Comparison of ENCODE assay signal across 9 cellular contexts in the genomic region with DNA sequence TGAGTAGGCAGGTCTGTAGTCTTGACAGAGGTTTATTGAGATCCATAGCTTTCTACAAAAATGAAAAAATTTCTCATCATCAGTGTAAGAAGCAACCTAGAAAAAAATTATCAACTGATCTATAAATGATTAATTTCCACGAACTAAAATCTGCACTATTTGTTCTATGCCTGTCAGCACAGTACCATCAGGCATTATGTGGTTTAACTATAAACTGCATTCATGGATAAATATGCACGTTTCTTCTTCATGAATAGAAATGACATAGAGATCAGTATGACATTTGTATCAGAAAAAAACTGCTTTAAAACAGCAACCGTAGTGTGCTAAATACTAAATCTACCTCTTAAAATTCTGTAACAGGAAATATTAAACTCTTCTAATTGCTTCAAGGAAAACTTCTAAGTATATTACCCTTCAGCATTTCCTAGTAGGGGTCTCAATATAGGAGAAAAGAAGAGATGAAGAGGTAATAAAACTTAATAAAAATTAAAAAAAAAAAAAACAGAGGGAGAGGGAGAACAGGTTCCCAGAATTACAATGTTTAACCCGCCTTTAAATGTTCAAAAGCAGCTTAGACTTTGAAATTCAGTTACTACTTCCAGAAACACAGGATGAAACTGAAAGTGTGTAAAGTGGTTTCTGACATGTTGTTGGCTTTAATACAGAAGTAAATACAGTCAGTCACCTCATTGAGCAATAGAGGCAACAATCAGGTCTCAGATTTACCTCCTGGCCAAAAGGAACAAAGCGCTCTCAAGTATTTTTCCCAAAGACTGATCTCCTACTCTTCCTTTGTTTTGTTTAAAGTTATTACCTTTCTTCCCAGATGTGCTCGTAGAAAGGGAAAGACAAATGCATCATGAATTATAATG.
A peak's percentile ranks its signal among the peaks of the same experiment; 100 is the strongest.
DNase-seq lines count a peak whose midpoint lies in the region; ATAC-seq, FAIRE-seq and TF ChIP-seq lines count a peak whose summit lies in the region.
"Had no signal": no experiment of that assay in that cellular context is flagged by ENCODE, and none has a peak within 500 bp of the region (broad histone marks: within the 10 kb centered on the region; RNA-seq: fewer than 3 reads in every experiment).

No MANE protein-coding gene starts in this region.

- H3K27me3 Mint-ChIP-seq in memory B cell, result no peaks in the 10 kb centered on the region
- H3K27me3 Mint-ChIP-seq in CD8-positive, alpha-beta T cell (ENCODE audit: low read depth), result no peaks in the 10 kb centered on the region

- intact Hi-C loops in CD8-positive, alpha-beta T cell (cut with DNase I, micrococcal nuclease), result no loop called here

- H3K27me3 ChIP-seq in CD8-positive, alpha-beta T cell (ENCODE audit: insufficient read depth, low read length), result no peaks in the 10 kb centered on the region

- peaks cover 5% of the 10 kb centered on the region for H3K9me3 Mint-ChIP-seq in memory B cell
- peaks cover 7% of the 10 kb centered on the region for H3K9me3 Mint-ChIP-seq in CD8-positive, alpha-beta T cell

- CTCF ChIA-PET in CD8-positive, alpha-beta T cell (lab: Charles Lee), result no interaction called here

- H3K4me3 ChIP-seq in CD8-positive, alpha-beta T cell (ENCODE audit: low read depth, low read length), result no peak overlapping the region

- peaks cover 4% of the 10 kb centered on the region for H3K4me1 Mint-ChIP-seq in memory B cell
- no peaks in the 10 kb centered on the region for H3K4me1 Mint-ChIP-seq in CD8-positive, alpha-beta T cell (ENCODE audit: low read depth)

- no peak for TF ChIP-seq CTCF in CD8-positive, alpha-beta T cell (IDR thresholded peaks at IDR 0.05)

- POLR2A ChIA-PET in CD8-positive, alpha-beta T cell (lab: Charles Lee), result no interaction called here

- no peaks in the 10 kb centered on the region for H3K4me1 ChIP-seq in CD8-positive, alpha-beta T cell (ENCODE audit: insufficient read depth, low read length)

- no peak overlapping the region for H3K27ac Mint-ChIP-seq in memory B cell
- H3K27ac Mint-ChIP-seq in CD8-positive, alpha-beta T cell, result no peak overlapping the region

- no peaks in the 10 kb centered on the region for H3K9me3 ChIP-seq in CD8-positive, alpha-beta T cell (ENCODE audit: low read length)

- ATAC-seq in HG02970 (IDR thresholded peaks at IDR 0.05; ENCODE audit: low FRiP score, unreplicated experiment), result peak; percentile 59
- ATAC-seq in memory B cell (ENCODE audit: low read depth), result peak; percentile 26
- no peak for ATAC-seq in CD8-positive, alpha-beta T cell

- H3K36me3 Mint-ChIP-seq in memory B cell, result no peaks in the 10 kb centered on the region
- no peaks in the 10 kb centered on the region for H3K36me3 Mint-ChIP-seq in CD8-positive, alpha-beta T cell

- peak; percentile 2 for DNase-seq in GM19239 (ENCODE audit: insufficient read length, low spot score)
- peak; percentile 10 for DNase-seq in RPMI7951 (ENCODE audit: low read depth)
- DNase-seq in memory B cell (ENCODE audit: low spot score in 2 of 2), result no peak
- DNase-seq in AG08396 (ENCODE audit: low spot score), result no peak
- no peak for DNase-seq in CD8-positive, alpha-beta T cell
- no peak for DNase-seq in SHP77 treated with DMSO at 0.1 percent for 48 hours (lab: John Stamatoyannopoulos, UW)
- no peak for DNase-seq in AG20443 (ENCODE audit: low spot score)
- DNase-seq: left cardiac atrium had no signal

- H3K4me3 Mint-ChIP-seq in memory B cell, result no peak overlapping the region
- H3K4me3 Mint-ChIP-seq in CD8-positive, alpha-beta T cell, result no peak overlapping the region

- H3K36me3 ChIP-seq in CD8-positive, alpha-beta T cell (ENCODE audit: insufficient read depth, low read length), result no peaks in the 10 kb centered on the region

- H3K27ac ChIP-seq in CD8-positive, alpha-beta T cell (ENCODE audit: low read depth, low read length), result no peak overlapping the region

- FAIRE-seq in GM19239 (lab: Jason Lieb, UNC), result peak; percentile 84

Comparison
In these comparisons a context has a peak if more than half of its experiments do, and no peak if none do; other contexts are left out.
1. DNase-seq: peak in GM19239 (single experiment) and RPMI7951 (single experiment); none in memory B cell (0 of 2), AG08396 (single experiment), CD8-positive, alpha-beta T cell (0 of 7), SHP77 treated with DMSO at 0.1 percent for 48 hours (single experiment) and AG20443 (single experiment).